In genomic region chr5:139565411-139566305, GRCh38 we compare ENCODE assay signal across 8 cellular contexts. TPM values are rescaled to one million over a fixed set of nuclear protein-coding genes. Genes with fewer than 3 reads are reported as not detected.
DNase-seq lines count a peak whose midpoint lies in the region; ATAC-seq and TF ChIP-seq lines count a peak whose summit lies in the region.

No MANE protein-coding gene starts in this region.

- peak; percentile 11 for DNase-seq in NCI-H2107 treated with DMSO at 0.1 percent for 48 hours (lab: John Stamatoyannopoulos, UW; ENCODE audit: unreplicated experiment)
- DNase-seq in NCI-H2107 (lab: John Stamatoyannopoulos, UW) = no peak
- DNase-seq in T-helper 9 cell = peak; percentile 27
- DNase-seq in colonic mucosa = no peak
- DNase-seq in pons (ENCODE audit: low spot score) = peak; percentile 28
- no peak for DNase-seq in NCI-H82 treated with DMSO at 0.1 percent for 48 hours (lab: John Stamatoyannopoulos, UW; ENCODE audit: unreplicated experiment)
- no peak for DNase-seq in cerebellar cortex (ENCODE audit: low spot score)

- H3K4me3 ChIP-seq in colonic mucosa = no peak overlapping the region

- no peaks in the 10 kb centered on the region for H3K9me3 ChIP-seq in colonic mucosa

- peak overlapping the region; percentile 15 for H3K27ac ChIP-seq in colonic mucosa

- intact Hi-C loops in colonic mucosa (cut with DNase I) = no loop called here

- TF ChIP-seq CTCF in colonic mucosa (IDR thresholded peaks at IDR 0.05) = no peak

- no peaks in the 10 kb centered on the region for H3K27me3 ChIP-seq in colonic mucosa

- peak; percentile 43 for ATAC-seq in HG03139 (IDR thresholded peaks at IDR 0.05; ENCODE audit: unreplicated experiment)

- H3K36me3 ChIP-seq in colonic mucosa = no peaks in the 10 kb centered on the region

- H3K9ac ChIP-seq in colonic mucosa (ENCODE audit: low read depth in 2 of 2, low read length in 2 of 2) = peak overlapping the region; percentile 30 to 35

- no peaks in the 10 kb centered on the region for H3K4me1 ChIP-seq in colonic mucosa

RNA-seq across cellular contexts. Expression of gene UBE2D2, which starts 4.5 kb away (rescaled TPM):
- total RNA-seq in colonic mucosa = 100 to 1,000 TPM; 146 to 155 TPM

Comparison
In these comparisons a context has a peak if more than half of its experiments do, and no peak if none do; other contexts are left out.
1. DNase-seq: peak in NCI-H2107 treated with DMSO at 0.1 percent for 48 hours (single experiment), T-helper 9 cell (single experiment) and pons (single experiment); none in NCI-H2107 (single experiment), colonic mucosa (single experiment), NCI-H82 treated with DMSO at 0.1 percent for 48 hours (single experiment) and cerebellar cortex (single experiment).